Comparison of ENCODE assay signal across 17 cellular contexts in genomic region chr1:56452027-56453011, GRCh38.
A peak's percentile ranks its signal among the peaks of the same experiment; 100 is the strongest.
DNase-seq lines count a peak whose midpoint lies in the region; ATAC-seq and TF ChIP-seq lines count a peak whose summit lies in the region.
"Had no signal": no experiment of that assay in that cellular context is flagged by ENCODE, and none has a peak within 500 bp of the region (broad histone marks: within the 10 kb centered on the region; RNA-seq: fewer than 3 reads in every experiment).

No MANE protein-coding gene starts in this region.

- H3K9me3 ChIP-seq in Peyer's patch (no peaks in the 10 kb centered on the region), psoas muscle (no peaks in the 10 kb centered on the region), A673 (ENCODE audit: low read depth, low read length, poor library complexity, severe bottlenecking) (no peaks in the 10 kb centered on the region), WERI-Rb-1 (ENCODE audit: severe bottlenecking) (no peaks in the 10 kb centered on the region)
- H3K9me3 ChIP-seq: ascending aorta had no signal

- no peak for TF ChIP-seq CTCF in Peyer's patch (IDR thresholded peaks at IDR 0.05)
- no peak for TF ChIP-seq CTCF in psoas muscle (IDR thresholded peaks at IDR 0.05)
- TF ChIP-seq CTCF in coronary artery (IDR thresholded peaks at IDR 0.05) = no peak
- no peak for TF ChIP-seq CTCF in A673 (conservative IDR thresholded peaks at IDR 0.05; ENCODE audit: low read depth, low read length)
- TF ChIP-seq CTCF in WERI-Rb-1 (IDR thresholded peaks at IDR 0.05; ENCODE audit: low read depth, low read length) = no peak

- DNase-seq in AG08395 (ENCODE audit: low spot score) (peak; percentile 11), Peyer's patch (no peak), left cardiac atrium (no peak), psoas muscle (no peak), coronary artery (ENCODE audit: low spot score) (no peak), A673 (ENCODE audit: low spot score) (no peak), T-helper 2 cell (no peak), WERI-Rb-1 (no peak)
- DNase-seq: DMS 273 treated with DMSO at 0.1 percent for 48 hours; effector memory CD8-positive, alpha-beta T cell; NCI-H146; NCI-H524 treated with DMSO at 0.1 percent for 48 hours; stimulated activated CD4-positive, alpha-beta T cell treated with anti-CD3 and anti-CD28 coated beads, Interleukin-12 subunit alpha, Interleukin-12 subunit beta, amount 100 ng/mL, for 4 hours; T-helper 9 cell had no signal

- 46 to 69% (median 51%) methylated on average over 3 of the region's 3 CpGs for WGBS in psoas muscle, 3 donors

- POLR2A ChIA-PET in A673 (lab: Charles Lee; ENCODE audit: low non-redundant PET) = no interaction called here

- H3K27ac ChIP-seq in Peyer's patch = peak overlapping the region in 3 of 4 donors; percentile 42 to 72 (median 69)
- no peak overlapping the region for H3K27ac ChIP-seq in psoas muscle
- H3K27ac ChIP-seq in coronary artery = no peak overlapping the region
- H3K27ac ChIP-seq in A673 (ENCODE audit: low read depth, low read length, poor library complexity, severe bottlenecking) = no peak overlapping the region
- H3K27ac ChIP-seq in WERI-Rb-1 = no peak overlapping the region
- H3K27ac ChIP-seq: ascending aorta, KMS-11 had no signal

- H3K36me3 ChIP-seq in Peyer's patch = no peaks in the 10 kb centered on the region
- no peaks in the 10 kb centered on the region for H3K36me3 ChIP-seq in psoas muscle (ENCODE audit: insufficient read depth in 1 of 2, low read depth in 1 of 2)
- H3K36me3 ChIP-seq in A673 (ENCODE audit: insufficient read depth, low read length, poor library complexity, severe bottlenecking) = no peaks in the 10 kb centered on the region
- no peaks in the 10 kb centered on the region for H3K36me3 ChIP-seq in WERI-Rb-1
- H3K36me3 ChIP-seq: ascending aorta had no signal

- intact Hi-C loops in left cardiac atrium (cut with DNase I) = no loop called here
- intact Hi-C loops in psoas muscle (cut with DNase I) = no loop called here
- intact Hi-C loops in A673 (cut with micrococcal nuclease; ENCODE audit: unreplicated experiment) = no loop called here

- H3K4me3 ChIP-seq in Peyer's patch = no peak overlapping the region
- no peak overlapping the region for H3K4me3 ChIP-seq in psoas muscle
- H3K4me3 ChIP-seq in coronary artery = no peak overlapping the region
- H3K4me3 ChIP-seq in A673 (ENCODE audit: low read depth, low read length, poor library complexity, severe bottlenecking) = no peak overlapping the region
- no peak overlapping the region for H3K4me3 ChIP-seq in WERI-Rb-1 (ENCODE audit: low read depth, low read length)
- H3K4me3 ChIP-seq: ascending aorta had no signal

- no TSS peak for BruUV-seq in A673 (replicated peaks; lab: Mats Ljungman, UMichigan)

- H3K27me3 ChIP-seq in Peyer's patch (no peaks in the 10 kb centered on the region), psoas muscle (ENCODE audit: insufficient read depth in 3 of 3, low read length in 2 of 3) (no peaks in the 10 kb centered on the region), A673 (replicated peaks; ENCODE audit: insufficient read depth, low read depth, low read length, poor library complexity) (peaks cover 6% of the 10 kb centered on the region), WERI-Rb-1 (ENCODE audit: insufficient read depth, low read depth, severe bottlenecking) (no peaks in the 10 kb centered on the region)
- H3K27me3 ChIP-seq: ascending aorta had no signal

- peaks cover 0 to 27% (median 0%) of the 10 kb centered on the region in 4 donors for H3K4me1 ChIP-seq in Peyer's patch
- peaks cover 10% of the 10 kb centered on the region for H3K4me1 ChIP-seq in psoas muscle
- H3K4me1 ChIP-seq in A673 (ENCODE audit: insufficient read depth, low read length, poor library complexity, severe bottlenecking) = no peaks in the 10 kb centered on the region

- CTCF ChIA-PET in A673 (lab: Charles Lee) = no interaction called here

- no peak for TF ChIP-seq POLR2A in Peyer's patch (IDR thresholded peaks at IDR 0.05)

- peak; percentile 35 to 61 for ATAC-seq in left cardiac atrium
- peak; percentile 33 to 55 (median 48) for ATAC-seq in psoas muscle
- ATAC-seq: activated T-helper 17 cell treated with anti-CD3 and anti-CD28 coated beads, Interleukin-2, amount 50 U/mL, for 72 hours; effector memory CD8-positive, alpha-beta T cell had no signal

Comparison
In these comparisons a context has a peak if more than half of its experiments do, and no peak if none do; other contexts are left out.
1. H3K27ac ChIP-seq: peak in Peyer's patch (3 of 4); none in psoas muscle (single experiment), coronary artery (0 of 2), A673 (single experiment) and WERI-Rb-1 (single experiment).